In the genomic region with DNA sequence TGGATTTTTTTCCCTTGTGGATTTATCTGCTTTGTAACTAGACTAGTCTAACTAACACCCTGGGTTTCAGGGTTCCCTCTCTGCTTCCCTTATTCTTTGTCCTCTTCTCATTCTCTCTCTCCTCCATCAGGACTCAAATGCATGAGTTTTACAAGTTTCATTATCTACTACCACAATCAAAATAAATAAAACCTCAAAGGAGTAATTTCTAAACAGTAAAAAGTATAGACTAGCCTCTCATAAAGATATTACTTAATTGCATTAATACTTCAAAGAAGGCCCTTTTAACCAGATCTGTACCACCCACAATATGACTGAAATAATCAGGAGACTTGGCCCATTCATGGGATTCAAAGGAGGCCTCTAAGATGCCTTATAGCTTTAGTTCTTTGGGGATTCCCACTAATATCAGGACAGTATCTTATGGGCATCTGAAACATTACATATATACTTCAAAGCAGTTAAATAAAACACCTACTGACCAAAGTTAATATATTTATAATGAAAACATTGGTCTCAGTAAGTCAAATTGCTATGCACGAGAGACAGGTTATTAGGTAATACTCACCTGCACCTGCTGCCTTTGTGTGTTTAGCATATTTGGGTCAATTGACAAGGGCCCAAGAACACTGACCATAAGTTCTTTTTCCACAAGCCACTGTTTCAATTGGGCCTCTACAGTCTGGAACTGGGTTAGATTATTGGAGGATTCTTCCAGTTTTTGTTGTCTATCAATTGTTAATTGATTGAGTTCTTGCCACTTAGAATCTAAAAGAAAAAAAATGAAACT, we compare ENCODE assay signal across 22 cellular contexts.
DNase-seq lines count a peak whose midpoint lies in the region; ATAC-seq, FAIRE-seq and TF ChIP-seq lines count a peak whose summit lies in the region.
"Had no signal": no experiment of that assay in that cellular context is flagged by ENCODE, and none has a peak within 500 bp of the region (broad histone marks: within the 10 kb centered on the region; RNA-seq: fewer than 3 reads in every experiment).

No MANE protein-coding gene starts in this region.

- H3K27ac Mint-ChIP-seq in HFFc6 (peak overlapping the region; percentile 36), glutamatergic neuron (ENCODE audit: unreplicated experiment) (peak overlapping the region; percentile 81)
- H3K27ac Mint-ChIP-seq: CD4-positive, CD25-positive, alpha-beta regulatory T cell had no signal

- TF ChIP-seq CTCF in HFFc6 (IDR thresholded peaks at IDR 0.05), result no peak
- no peak for TF ChIP-seq CTCF in glutamatergic neuron (IDR thresholded peaks at IDR 0.05; ENCODE audit: partially characterized antibody, unreplicated experiment)
- TF ChIP-seq CTCF in GM20000 (IDR thresholded peaks at IDR 0.05; ENCODE audit: extremely low read depth, missing control alignments), result no peak

- peaks cover 45% of the 10 kb centered on the region for H3K4me1 Mint-ChIP-seq in HFFc6 (ENCODE audit: low read depth)
- peaks cover 23% of the 10 kb centered on the region for H3K4me1 Mint-ChIP-seq in glutamatergic neuron (ENCODE audit: low read depth, unreplicated experiment)
- H3K4me1 Mint-ChIP-seq: CD4-positive, CD25-positive, alpha-beta regulatory T cell had no signal

- peak; percentile 10 for FAIRE-seq in small intestine (lab: Jason Lieb, UNC)
- FAIRE-seq: GM12892, H54, HTR-8/SVneo, RCC 7860 had no signal

- no peak for ATAC-seq in HG03520 (IDR thresholded peaks at IDR 0.05; ENCODE audit: unreplicated experiment)

- H3K4me1 ChIP-seq in small intestine (ENCODE audit: control insufficient read depth in 2 of 2, insufficient read depth in 1 of 2, low read depth in 1 of 2, low read length in 1 of 2), result peaks cover 2% of the 10 kb centered on the region in 2 donors

- peaks cover 8% of the 10 kb centered on the region; the same call in 1 of the 2 replicates for H3K27me3 Mint-ChIP-seq in HFFc6 (ENCODE audit: insufficient read depth)
- H3K27me3 Mint-ChIP-seq in glutamatergic neuron (ENCODE audit: unreplicated experiment), result peaks cover 9% of the 10 kb centered on the region
- H3K27me3 Mint-ChIP-seq: CD4-positive, CD25-positive, alpha-beta regulatory T cell had no signal

- DNase-seq in HFFc6 (no peak), NCI-H146 treated with DMSO at 0.1 percent for 48 hours (lab: John Stamatoyannopoulos, UW; ENCODE audit: unreplicated experiment) (peak; percentile 31), glutamatergic neuron (no peak), small intestine (no peak), GM20000 (ENCODE audit: low spot score) (no peak), NOMO-1 treated with DMSO at 0.1 percent for 48 hours (lab: John Stamatoyannopoulos, UW; ENCODE audit: unreplicated experiment) (no peak)
- DNase-seq: CD4-positive, CD25-positive, alpha-beta regulatory T cell; KG1; NCI-H1092 treated with DMSO at 0.1 percent for 48 hours; NCI-H1694; NCI-H2081; NCI-H2171; NCI-H345; NCI-H524; NCI-H774; OCI-M1; Right ventricle myocardium superior had no signal

- H3K9me3 Mint-ChIP-seq in HFFc6 (no peaks in the 10 kb centered on the region), glutamatergic neuron (ENCODE audit: unreplicated experiment) (peaks cover 11% of the 10 kb centered on the region)

- WGBS in small intestine, 3 donors, result 21 to 72% (median 26%) methylated on average over 1 of the region's 1 CpG

- no peaks in the 10 kb centered on the region for H3K27me3 ChIP-seq in small intestine (ENCODE audit: control insufficient read depth in 2 of 2, insufficient read depth in 2 of 2, low read length in 2 of 2)

- peaks cover 0 to 6% of the 10 kb centered on the region in 2 donors for H3K36me3 ChIP-seq in small intestine (ENCODE audit: control insufficient read depth in 2 of 2, insufficient read depth in 2 of 2, low read length in 2 of 2)

- H3K27ac ChIP-seq in small intestine (ENCODE audit: low read depth in 1 of 2, low read length in 1 of 2), result no peak overlapping the region

- H3K4me3 Mint-ChIP-seq in HFFc6 (no peak overlapping the region; the same call in 1 of the 2 replicates), glutamatergic neuron (ENCODE audit: unreplicated experiment) (peak overlapping the region; percentile 17)
- H3K4me3 Mint-ChIP-seq: CD4-positive, CD25-positive, alpha-beta regulatory T cell had no signal

- H3K9me3 ChIP-seq in small intestine (ENCODE audit: control insufficient read depth, low read depth), result no peaks in the 10 kb centered on the region

- H3K36me3 Mint-ChIP-seq in HFFc6 (ENCODE audit: low read depth) (peaks cover 59% of the 10 kb centered on the region), glutamatergic neuron (ENCODE audit: unreplicated experiment) (peaks cover 9% of the 10 kb centered on the region)
- H3K36me3 Mint-ChIP-seq: CD4-positive, CD25-positive, alpha-beta regulatory T cell had no signal

- no peak overlapping the region for H3K4me3 ChIP-seq in small intestine (ENCODE audit: low read depth in 1 of 2, low read length in 2 of 2)
